In the genomic region with DNA sequence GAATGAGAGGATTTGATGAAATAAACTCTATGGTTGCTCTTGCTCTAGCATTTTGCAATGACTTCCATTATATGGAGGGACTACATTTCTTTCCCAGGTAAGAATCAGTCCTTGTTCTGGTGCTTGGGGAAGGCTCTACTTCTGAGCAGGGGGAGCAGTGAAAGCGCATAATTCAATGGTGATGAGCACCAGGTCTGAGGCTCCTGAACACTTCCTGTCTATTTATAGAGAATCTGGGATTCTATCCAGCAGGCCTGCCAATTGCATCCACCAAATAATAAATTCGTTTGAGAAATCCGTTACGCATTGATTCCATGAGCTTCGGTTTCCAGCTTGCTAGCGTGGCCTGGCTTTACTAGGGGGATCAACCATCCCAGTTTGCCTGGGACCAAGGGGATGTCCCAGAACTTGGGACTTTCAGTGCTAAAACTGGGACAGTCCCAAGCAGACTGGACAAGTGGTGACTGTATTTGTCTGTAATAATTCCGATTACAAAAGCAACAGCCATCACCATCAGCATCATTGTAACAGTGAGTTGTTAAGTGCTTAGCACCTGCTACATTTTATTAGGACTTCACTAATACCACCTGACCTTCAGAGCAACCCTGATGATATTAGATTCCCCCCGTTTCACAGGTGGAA, we compare ENCODE assay signal across 25 cellular contexts.
"Had no signal": no experiment of that assay in that cellular context is flagged by ENCODE, and none has a peak within 500 bp of the region (broad histone marks: within the 10 kb centered on the region; RNA-seq: fewer than 3 reads in every experiment).

No MANE protein-coding gene starts in this region.

- H3K4me3 Mint-ChIP-seq: activated B cell treated with CpG ODN at 0.5 μM for 24 hours; activated CD4-positive, alpha-beta T cell treated with anti-CD3 and anti-CD28 coated beads for 36 hours; activated naive CD8-positive, alpha-beta T cell treated with anti-CD3 and anti-CD28 coated beads for 36 hours; activated T-cell treated with anti-CD3 and anti-CD28 coated beads, Interleukin-2, amount 50 U/mL, for 24 hours; central memory CD8-positive, alpha-beta T cell; endodermal cell; naive B cell; T-helper 17 cell had no signal

- H3K4me1 Mint-ChIP-seq: activated B cell treated with CpG ODN at 0.5 μM for 24 hours; activated CD4-positive, alpha-beta T cell treated with anti-CD3 and anti-CD28 coated beads for 36 hours; activated naive CD8-positive, alpha-beta T cell treated with anti-CD3 and anti-CD28 coated beads for 36 hours; central memory CD8-positive, alpha-beta T cell; naive B cell had no signal

- H3K27ac Mint-ChIP-seq: activated B cell treated with CpG ODN at 0.5 μM for 24 hours; activated CD4-positive, alpha-beta T cell treated with anti-CD3 and anti-CD28 coated beads for 36 hours; activated naive CD8-positive, alpha-beta T cell treated with anti-CD3 and anti-CD28 coated beads for 36 hours; activated T-cell treated with anti-CD3 and anti-CD28 coated beads, Interleukin-2, amount 50 U/mL, for 24 hours; activated T-helper 2 cell treated with anti-CD3 and anti-CD28 coated beads, Interferon-gamma antibody, Interleukin-2, Interleukin-4, amounts not matched to agents 10 μg/mL and 5 μg/mL and 100 μg/mL, durations not matched to agents 14 hours and 24 hours and 36 hours; endodermal cell; T-helper 17 cell had no signal

- H3K36me3 ChIP-seq: esophagus squamous epithelium, gastrocnemius medialis, spleen, thoracic aorta, upper lobe of left lung had no signal

- H3K4me3 ChIP-seq: esophagus squamous epithelium, gastrocnemius medialis, lung, spleen, thoracic aorta, upper lobe of left lung had no signal

- H3K9me3 Mint-ChIP-seq: activated B cell treated with CpG ODN at 0.5 μM for 24 hours; activated naive CD8-positive, alpha-beta T cell treated with anti-CD3 and anti-CD28 coated beads for 36 hours; activated T-cell treated with anti-CD3 and anti-CD28 coated beads, Interleukin-2, amount 50 U/mL, for 24 hours; activated T-helper 2 cell treated with anti-CD3 and anti-CD28 coated beads, Interferon-gamma antibody, Interleukin-2, Interleukin-4, amounts not matched to agents 10 μg/mL and 5 μg/mL and 100 μg/mL, durations not matched to agents 14 hours and 24 hours and 36 hours; central memory CD8-positive, alpha-beta T cell had no signal

- H3K27me3 ChIP-seq: esophagus squamous epithelium, gastrocnemius medialis, spleen, upper lobe of left lung had no signal

- H3K27ac ChIP-seq: esophagus squamous epithelium, gastrocnemius medialis, spleen, thoracic aorta, upper lobe of left lung had no signal

- DNase-seq: activated B cell treated with CpG ODN at 0.5 μM for 24 hours; activated CD4-positive, alpha-beta T cell treated with anti-CD3 and anti-CD28 coated beads for 36 hours; activated CD4-positive, alpha-beta T cell treated with anti-CD3 and anti-CD28 coated beads, Interleukin-2, amount 50 U/mL, for 4 hours; activated CD8-positive, alpha-beta memory T cell treated with anti-CD3 and anti-CD28 coated beads for 24 hours; activated CD8-positive, alpha-beta memory T cell treated with anti-CD3 and anti-CD28 coated beads, Interleukin-2, amount 50 U/mL, for 4 hours; activated naive CD4-positive, alpha-beta T cell; activated naive CD8-positive, alpha-beta T cell treated with anti-CD3 and anti-CD28 coated beads for 36 hours; activated T-cell treated with anti-CD3 and anti-CD28 coated beads, Interleukin-2, amount 50 U/mL, for 24 hours; cortex of kidney; endodermal cell; esophagus squamous epithelium; gastrocnemius medialis; hypothalamus; left colon; naive B cell; nucleus accumbens; spleen; stimulated activated CD4-positive, alpha-beta T cell treated with anti-CD3 and anti-CD28 coated beads, Interleukin-4, amount 100 ng/mL, for 1 hour; stimulated activated naive CD4-positive, alpha-beta T cell; T-helper 17 cell; upper lobe of left lung had no signal

- H3K27me3 Mint-ChIP-seq: activated CD4-positive, alpha-beta T cell treated with anti-CD3 and anti-CD28 coated beads for 36 hours; activated T-cell treated with anti-CD3 and anti-CD28 coated beads, Interleukin-2, amount 50 U/mL, for 24 hours; central memory CD8-positive, alpha-beta T cell; T-helper 17 cell had no signal

- H3K36me3 Mint-ChIP-seq: activated naive CD8-positive, alpha-beta T cell treated with anti-CD3 and anti-CD28 coated beads for 36 hours; naive B cell had no signal

- H3K4me1 ChIP-seq: spleen, upper lobe of left lung had no signal

- H3K9me3 ChIP-seq: esophagus squamous epithelium, gastrocnemius medialis, thoracic aorta, upper lobe of left lung had no signal
